Comparison of ENCODE assay signal across 8 cellular contexts in the genomic region with DNA sequence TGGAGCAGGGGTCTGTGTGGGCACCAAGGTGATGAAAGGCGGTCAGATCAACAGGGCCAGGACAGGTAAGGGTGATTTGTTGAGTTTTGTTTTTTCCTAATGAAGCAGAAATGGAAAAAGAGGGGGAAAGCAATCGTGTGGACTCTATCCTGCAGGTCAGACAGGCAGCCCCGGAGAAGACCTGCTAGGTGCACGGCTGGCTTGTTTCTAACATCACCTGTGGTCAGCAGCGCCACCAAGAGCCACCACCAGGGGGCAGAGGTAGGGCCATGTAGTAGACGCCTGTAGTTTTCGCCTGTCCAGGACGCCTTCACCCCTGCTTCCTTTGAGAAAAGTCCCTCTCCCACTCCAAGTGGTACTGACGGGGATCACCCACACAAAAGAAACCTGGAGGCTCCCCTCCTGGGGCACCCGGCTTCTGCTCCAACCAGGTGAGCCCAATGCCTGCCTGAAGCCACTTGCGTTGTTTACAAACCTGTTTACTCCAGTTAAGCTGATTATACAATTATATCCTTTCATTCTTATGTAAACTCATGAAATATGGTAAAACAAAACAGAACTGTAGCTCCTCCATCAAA. TPM values are rescaled to one million over a fixed set of nuclear protein-coding genes. Genes with fewer than 3 reads are reported as not detected.
DNase-seq lines count a peak whose midpoint lies in the region; ATAC-seq, FAIRE-seq and TF ChIP-seq lines count a peak whose summit lies in the region.

No MANE protein-coding gene starts in this region.

- intact Hi-C loops in gastrocnemius medialis (cut with DNase I; ENCODE audit: low total_unique reads) = loop anchor here (1.0 to 10.0 kb wide), 3 partner anchors 122 to 408 kb away; no protein-coding TSS in a partner anchor

- TF ChIP-seq POLR2A in A549 (IDR thresholded peaks at IDR 0.05; ENCODE audit: low read length) (no peak), gastrocnemius medialis (IDR thresholded peaks at IDR 0.05) (no peak)

- H3K9me3 ChIP-seq in A549 = no peaks in the 10 kb centered on the region
- no peaks in the 10 kb centered on the region for H3K9me3 ChIP-seq in gastrocnemius medialis

- H3K4me2 ChIP-seq in A549 = peak overlapping the region; percentile 72

- H3K27ac ChIP-seq in A549 = peak overlapping the region; percentile 56 to 81
- H3K27ac ChIP-seq in gastrocnemius medialis = peak overlapping the region in 3 of 4 donors; percentile 11 to 72 (median 62)

- peak; percentile 96 for TF ChIP-seq CTCF in A549 (IDR thresholded peaks at IDR 0.05)
- TF ChIP-seq CTCF in gastrocnemius medialis (IDR thresholded peaks at IDR 0.05 in 4 of 5, conservative IDR thresholded peaks at IDR 0.05 in 1 of 5) = peak; percentile 91 to 96 (median 95)

- H3K36me3 ChIP-seq in gastrocnemius medialis = peaks cover 0 to 19% of the 10 kb centered on the region in 2 donors

- FAIRE-seq in A549 (lab: Jason Lieb, UNC) (no peak), GM18507 (lab: Jason Lieb, UNC) (peak; percentile 76)

- peak; percentile 77 to 80 for ATAC-seq in A549
- ATAC-seq in gastrocnemius medialis = peak; percentile 52 to 70
- no peak for ATAC-seq in HG02840 (IDR thresholded peaks at IDR 0.05; ENCODE audit: low FRiP score, unreplicated experiment)

- no peak for TF ChIP-seq EP300 in A549 (IDR thresholded peaks at IDR 0.05)

- WGBS in A549 (ENCODE audit: missing lambda C conversion rate) = 16% methylated on average over 9 of the region's 11 CpGs

- peak; percentile 87 to 90 for DNase-seq in A549 (ENCODE audit: low read depth in 1 of 2, low spot score in 1 of 2)
- no peak for DNase-seq in GM18507 (ENCODE audit: extremely low spot score, insufficient read length, low read depth)
- DNase-seq in NCI-H1417 treated with DMSO at 0.1 percent for 48 hours (lab: John Stamatoyannopoulos, UW) = peak; percentile 50
- DNase-seq in T-helper 2 cell = peak; percentile 57 to 80 (median 66)
- peak in 54 of 58 donors; percentile 8 to 88 (median 48) for DNase-seq in anterior cingulate cortex (lab: John Stamatoyannopoulos, UW)
- DNase-seq in hepatic stellate cell (ENCODE audit: low spot score) = peak; percentile 73
- DNase-seq in gastrocnemius medialis = peak; percentile 65 to 86

- POLR2A ChIA-PET in A549 (lab: Yijun Ruan, JAX) = interaction anchor here (0.6 kb wide), 1 partner anchor 9 kb away, joined by 4 read pairs; no protein-coding TSS in a partner anchor

- CTCF ChIA-PET in A549 (lab: Yijun Ruan, JAX) = interaction anchor here (0.6 to 6.8 kb wide), 74 partner anchors 8 to 866 kb away, joined by 3 to 121 read pairs (median 4); a partner anchor contains a TSS

- in situ Hi-C loops in gastrocnemius medialis (cut with MboI; ENCODE audit: low sequenced_read_pairs in 4 of 4) = loop anchor here (5.0 kb wide), 3 partner anchors 156 to 166 kb away; no protein-coding TSS in a partner anchor

- TF ChIP-seq RAD21 in A549 (conservative IDR thresholded peaks at IDR 0.05 in 1 of 2, IDR thresholded peaks at IDR 0.05 in 1 of 2) = peak; percentile 83 to 86

- no peaks in the 10 kb centered on the region for H3K27me3 ChIP-seq in gastrocnemius medialis

- H3K4me3 ChIP-seq in A549 (no peak overlapping the region), gastrocnemius medialis (peak overlapping the region in 1 of 4 donors; percentile 43)

- H3K4me1 ChIP-seq in A549 (peaks cover 28% of the 10 kb centered on the region), gastrocnemius medialis (peaks cover 30 to 32% of the 10 kb centered on the region in 2 donors)

TF ChIP-seq in A549, 52 proteins besides CTCF, POLR2A, EP300 and RAD21:
- peak; percentile 95 for TF ChIP-seq SMC3 (IDR thresholded peaks at IDR 0.05)
- no peak for TF ChIP-seq ZSCAN20 (CRISPR knock-in tag; IDR thresholded peaks at IDR 0.05)
- TF ChIP-seq ZFP36 (IDR thresholded peaks at IDR 0.05; ENCODE audit: borderline replicate concordance, partially characterized antibody) = peak; percentile 2
- 0 out of 5 replicates have a peak, but pooled peaks of 1 of the 2 experiments have one; percentile 25 for TF ChIP-seq JUN (IDR thresholded peaks at IDR 0.05)
- TF ChIP-seq, protein P1, sequence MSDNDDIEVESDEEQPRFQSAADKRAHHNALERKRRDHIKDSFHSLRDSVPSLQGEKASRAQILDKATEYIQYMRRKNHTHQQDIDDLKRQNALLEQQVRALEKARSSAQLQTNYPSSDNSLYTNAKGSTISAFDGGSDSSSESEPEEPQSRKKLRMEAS (IDR thresholded peaks at IDR 0.05) = peak; percentile 44

RNA-seq across cellular contexts. Expression of a gene that starts 54.2 kb away (rescaled TPM):
- polyA plus RNA-seq in A549 (2011; rRNA removed) (27.5 and 29.1 TPM in 2 replicates), A549 (2017; fragmentation: RNase III; extraction: RNeasy Plus Mini Kit Qiagen cat#74134 plus additional on column Dnase treatment) (32.2 to 40.4 TPM (median 40.4 TPM) in 3 replicates)
- 13.9 and 26.0 TPM in 2 replicates for polyA plus RNA-seq in A549 (2012; cell fraction: cytosol; rRNA removed)
- polyA plus RNA-seq in A549 (2012; cell fraction: nucleus; rRNA removed) = 24.6 and 30.1 TPM in 2 replicates
- 11.3 and 21.8 TPM in 2 replicates for polyA minus RNA-seq in A549 (2011; rRNA and poly(A)+ RNA removed)
- 10 to 100 TPM; 55.0 to 94.1 (median 73.7) TPM for total RNA-seq in gastrocnemius medialis
